21 cellular contexts compared by ENCODE assay signal in the genomic region with DNA sequence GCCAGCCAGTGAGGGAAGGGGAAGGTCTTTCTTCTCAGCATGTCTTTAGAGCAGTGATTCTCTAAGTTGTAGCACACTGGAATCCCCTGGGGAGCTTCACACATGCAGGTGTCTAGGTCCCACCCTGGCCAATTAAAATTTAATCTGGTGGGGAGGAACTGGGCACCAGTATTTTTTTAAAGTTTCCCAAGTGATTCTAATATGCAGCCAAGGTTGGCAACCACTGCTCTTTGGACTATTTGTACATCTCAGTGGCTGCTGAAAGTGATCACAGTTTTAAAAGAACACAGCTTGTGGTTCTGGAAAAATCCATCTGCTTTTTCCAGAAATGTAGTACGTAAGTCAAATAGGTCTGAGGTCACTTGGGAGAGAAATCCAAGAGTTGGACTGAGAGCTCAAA. TPM values are rescaled to one million over a fixed set of nuclear protein-coding genes. Genes with fewer than 3 reads are reported as not detected.
DNase-seq lines count a peak whose midpoint lies in the region; ATAC-seq and TF ChIP-seq lines count a peak whose summit lies in the region.
"Had no signal": no experiment of that assay in that cellular context is flagged by ENCODE, and none has a peak within 500 bp of the region (broad histone marks: within the 10 kb centered on the region; RNA-seq: fewer than 3 reads in every experiment).

No MANE protein-coding gene starts in this region.

- peaks cover 9% of the 10 kb centered on the region for H3F3A ChIP-seq in DOHH2 (ENCODE audit: control insufficient read depth, insufficient read depth)
- H3F3A ChIP-seq in GM23338 (replicated peaks; ENCODE audit: low read depth), result no peaks in the 10 kb centered on the region

- H3K27me3 ChIP-seq in DOHH2 (ENCODE audit: control insufficient read depth, low read length) (no peaks in the 10 kb centered on the region), GM23338 (ENCODE audit: insufficient read depth) (no peaks in the 10 kb centered on the region), right lobe of liver (no peaks in the 10 kb centered on the region), SJCRH30 (no peaks in the 10 kb centered on the region)
- H3K27me3 ChIP-seq: BE2C had no signal

- no peaks in the 10 kb centered on the region for H3K9me2 ChIP-seq in DOHH2 (replicated peaks; ENCODE audit: control insufficient read depth, low read length)
- no peaks in the 10 kb centered on the region for H3K9me2 ChIP-seq in GM23338 (ENCODE audit: insufficient read depth)

- DNase-seq in GM23338 (ENCODE audit: low spot score), result no peak
- DNase-seq in caudate nucleus (lab: John Stamatoyannopoulos, UW), result no peak
- DNase-seq in right lobe of liver, result peak in 1 of 3 donors; percentile 68
- no peak for DNase-seq in SJCRH30
- no peak for DNase-seq in activated effector memory CD4-positive, alpha-beta T cell treated with Interleukin-2 at 50 U/mL for 16 hours
- DNase-seq: ACHN; BE2C; Calu3; CD4-positive, alpha-beta memory T cell; DMS79; GM23248; KBM-7; NCI-H1436; NCI-H2029; NCI-H2171; NCI-H446 treated with DMSO at 0.1 percent for 48 hours; NCI-H748 treated with DMSO at 0.1 percent for 48 hours had no signal

- peaks cover 73% of the 10 kb centered on the region for H3K4me1 ChIP-seq in DOHH2 (ENCODE audit: control insufficient read depth, low read length)
- peaks cover 6% of the 10 kb centered on the region for H3K4me1 ChIP-seq in GM23338 (ENCODE audit: insufficient read depth)
- peaks cover 0 to 18% (median 2%) of the 10 kb centered on the region in 4 donors for H3K4me1 ChIP-seq in right lobe of liver
- H3K4me1 ChIP-seq in SJCRH30, result no peaks in the 10 kb centered on the region

- no peak overlapping the region for H2AFZ ChIP-seq in GM23338
- H2AFZ ChIP-seq: GM23248 had no signal

- no peaks in the 10 kb centered on the region for H4K20me1 ChIP-seq in DOHH2 (ENCODE audit: control insufficient read depth, insufficient read depth, low read depth, low read length)
- H4K20me1 ChIP-seq in GM23338 (replicated peaks; ENCODE audit: insufficient read depth), result 0 out of 2 replicates have a peak, but pooled peaks cover 6% of the 10 kb centered on the region

- peaks cover 12% of the 10 kb centered on the region; the same call in 1 of the 2 replicates for H3K79me2 ChIP-seq in DOHH2 (ENCODE audit: control insufficient read depth, low read length)
- H3K79me2 ChIP-seq in GM23338 (replicated peaks; ENCODE audit: insufficient read depth), result no peaks in the 10 kb centered on the region

- H3K9me3 ChIP-seq in DOHH2 (ENCODE audit: control insufficient read depth, insufficient read depth, low read length), result no peaks in the 10 kb centered on the region
- no peaks in the 10 kb centered on the region for H3K9me3 ChIP-seq in right lobe of liver
- no peaks in the 10 kb centered on the region for H3K9me3 ChIP-seq in SJCRH30 (replicated peaks)
- H3K9me3 ChIP-seq: BE2C had no signal

- H3K36me3 Mint-ChIP-seq in GM23338 (ENCODE audit: low read depth), result no peaks in the 10 kb centered on the region

- 20% methylated on average over 1 of the region's 1 CpG for WGBS in right lobe of liver (ENCODE audit: insufficient coverage, low coverage, low lambda C conversion rate, missing lambda C conversion rate)

- ATAC-seq in GM23338 (peak; percentile 39; the same call in 1 of the 3 replicates), right lobe of liver (peak; percentile 85 to 90 (median 88)), HG02759 (IDR thresholded peaks at IDR 0.05; ENCODE audit: unreplicated experiment) (no peak), GM19467 (IDR thresholded peaks at IDR 0.05; ENCODE audit: unreplicated experiment) (no peak)

- H3K27me3 Mint-ChIP-seq in GM23338 (ENCODE audit: insufficient read depth, low read depth, poor library complexity), result peaks cover 2% of the 10 kb centered on the region
- H3K27me3 Mint-ChIP-seq: CD4-positive, alpha-beta memory T cell had no signal

- H3K9me3 Mint-ChIP-seq in GM23338, result no peaks in the 10 kb centered on the region
- H3K9me3 Mint-ChIP-seq: CD4-positive, alpha-beta memory T cell had no signal

- H3K4me1 Mint-ChIP-seq in GM23338, result no peaks in the 10 kb centered on the region; the same call in 2 of the 3 replicates

- H3K27ac ChIP-seq in DOHH2 (ENCODE audit: low read depth, low read length) (no peak overlapping the region), GM23338 (ENCODE audit: low read depth) (no peak overlapping the region), caudate nucleus (ENCODE audit: low read depth, low read length) (peak overlapping the region; percentile 0), right lobe of liver (peak overlapping the region; percentile 31 to 82 (median 80)), SJCRH30 (no peak overlapping the region)
- H3K27ac ChIP-seq: GM23248, SK-N-MC had no signal

- H3K4me2 ChIP-seq in DOHH2 (ENCODE audit: low read length) (peak overlapping the region; percentile 40), GM23338 (no peak overlapping the region)

- H3K4me3 Mint-ChIP-seq in GM23338, result no peak overlapping the region
- H3K4me3 Mint-ChIP-seq: CD4-positive, alpha-beta memory T cell had no signal

- no peak overlapping the region for H3K27ac Mint-ChIP-seq in GM23338

- H3K36me3 ChIP-seq in DOHH2 (ENCODE audit: control insufficient read depth, low read length), result no peaks in the 10 kb centered on the region
- H3K36me3 ChIP-seq in GM23338 (ENCODE audit: insufficient read depth), result no peaks in the 10 kb centered on the region
- H3K36me3 ChIP-seq in right lobe of liver, result no peaks in the 10 kb centered on the region
- H3K36me3 ChIP-seq in SJCRH30, result no peaks in the 10 kb centered on the region
- H3K36me3 ChIP-seq: BE2C had no signal

- H3K4me3 ChIP-seq in DOHH2 (ENCODE audit: low read length) (no peak overlapping the region), GM23338 (no peak overlapping the region), right lobe of liver (no peak overlapping the region), SJCRH30 (no peak overlapping the region)
- H3K4me3 ChIP-seq: GM23248, SK-N-MC had no signal

- TF ChIP-seq CTCF in DOHH2 (IDR thresholded peaks at IDR 0.05; ENCODE audit: low read depth, low read length, poor library complexity, severe bottlenecking) (no peak), GM23338 (conservative IDR thresholded peaks at IDR 0.05; ENCODE audit: low read depth in 2 of 2) (no peak), right lobe of liver (IDR thresholded peaks at IDR 0.05) (no peak)

- TF ChIP-seq POLR2A in right lobe of liver (IDR thresholded peaks at IDR 0.05), result no peak

- intact Hi-C loops in right lobe of liver (cut with DNase I), result no loop called here

TF ChIP-seq in GM23338, 12 proteins besides CTCF, POLR2A, EP300 and RAD21 (continues in another document):
- TF ChIP-seq NANOG (IDR thresholded peaks at IDR 0.05; ENCODE audit: borderline replicate concordance) (no peak), JUNB (IDR thresholded peaks at IDR 0.05; ENCODE audit: unreplicated experiment) (no peak)

RNA-seq across cellular contexts. Expression of gene KATNAL1, which starts 10.7 kb away (rescaled TPM):
- total RNA-seq in GM23338 (2014; rRNA removed; shearing (Covaris generic)), result 11.5 and 14.3 TPM in 2 replicates
- 6.0 and 6.1 TPM in 2 replicates for polyA plus RNA-seq in GM23338 (2016; fragmentation: Nextera tagmentation; extraction: Ambion mirVana)
- 1 to 10 TPM; 6.3 to 10.0 (median 9.3) TPM for total RNA-seq in right lobe of liver
- 16.4 and 20.3 TPM in 2 replicates for total RNA-seq in SJCRH30 (2014; rRNA removed; shearing (Covaris generic))

Comparison
In these comparisons a context has a peak if more than half of its experiments do, and no peak if none do; other contexts are left out.
1. H3K27ac ChIP-seq: peak in caudate nucleus (single experiment) and right lobe of liver (3 of 3); none in DOHH2 (single experiment), GM23338 (single experiment) and SJCRH30 (single experiment).
2. ATAC-seq: peak in GM23338 (single experiment) and right lobe of liver (4 of 4); none in HG02759 (single experiment) and GM19467 (single experiment).